Comparison of ENCODE assay signal across 8 cellular contexts in the genomic region with DNA sequence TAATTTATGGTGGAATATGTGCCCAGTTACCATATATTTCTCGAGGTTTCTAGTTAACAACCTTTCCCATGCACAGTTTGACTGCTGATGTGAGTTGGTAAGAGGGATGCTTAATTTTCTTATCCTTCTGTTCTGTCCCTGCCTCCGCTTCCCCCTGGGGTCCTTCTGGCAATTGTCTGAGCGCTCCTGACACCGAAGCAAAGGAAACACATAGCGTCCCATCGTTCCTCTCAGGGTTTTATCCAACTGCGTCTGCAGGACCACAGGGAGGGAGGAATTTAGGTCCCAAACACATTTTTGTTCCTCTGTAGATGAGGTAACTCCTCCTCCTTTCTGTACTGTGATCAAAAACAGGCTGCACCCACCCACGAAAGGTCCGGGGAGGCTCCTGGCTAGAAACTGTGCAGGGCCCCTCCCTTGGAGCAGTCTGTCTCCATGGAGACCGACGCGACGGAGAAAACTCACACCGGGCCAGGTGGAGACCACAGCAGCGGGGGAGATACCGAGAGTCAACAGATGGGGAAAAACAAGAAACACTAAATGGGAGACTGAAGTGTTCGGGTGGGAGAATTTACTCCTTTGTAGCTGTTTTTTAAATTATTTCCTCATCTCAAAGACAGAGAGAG.
DNase-seq lines count a peak whose midpoint lies in the region; ATAC-seq and TF ChIP-seq lines count a peak whose summit lies in the region.

No MANE protein-coding gene starts in this region.

- H3K27me3 ChIP-seq in right cardiac atrium (ENCODE audit: control insufficient read depth, insufficient read depth) (no peaks in the 10 kb centered on the region), suprapubic skin (no peaks in the 10 kb centered on the region)

- TF ChIP-seq CTCF in suprapubic skin (IDR thresholded peaks at IDR 0.05) = no peak

- no peak overlapping the region for H3K27ac ChIP-seq in right cardiac atrium (ENCODE audit: low read length)
- H3K27ac ChIP-seq in suprapubic skin = no peak overlapping the region

- peak; percentile 56 for ATAC-seq in HG02642 (IDR thresholded peaks at IDR 0.05; ENCODE audit: poor library complexity, unreplicated experiment)
- ATAC-seq in right cardiac atrium = peak; percentile 21 to 58
- no peak for ATAC-seq in GM18502 (IDR thresholded peaks at IDR 0.05; ENCODE audit: poor library complexity, unreplicated experiment)

- WGBS in right cardiac atrium = 37% methylated on average over 17 of the region's 17 CpGs
- 14% methylated on average over 17 of the region's 17 CpGs for WGBS in suprapubic skin

- no peaks in the 10 kb centered on the region for H3K36me3 ChIP-seq in suprapubic skin

- no peak for TF ChIP-seq POLR2A in suprapubic skin (IDR thresholded peaks at IDR 0.05)

- intact Hi-C loops in right cardiac atrium (cut with DNase I) = no loop called here

- DNase-seq in DMS153 (lab: John Stamatoyannopoulos, UW) = peak; percentile 22
- peak; percentile 95 for DNase-seq in NCI-H748 (lab: John Stamatoyannopoulos, UW; ENCODE audit: unreplicated experiment)
- DNase-seq in right cardiac atrium = peak; percentile 50 to 73 (median 62)
- DNase-seq in suprapubic skin (ENCODE audit: low spot score in 2 of 2) = no peak
- no peak for DNase-seq in mesenteric fat pad (ENCODE audit: low spot score)
- DNase-seq in effector CD4-positive, alpha-beta T cell = no peak

- no peak for TF ChIP-seq EP300 in suprapubic skin (IDR thresholded peaks at IDR 0.05)

- H3K4me1 ChIP-seq in right cardiac atrium (ENCODE audit: control insufficient read depth, insufficient read depth, low read length) (peaks cover 7% of the 10 kb centered on the region), suprapubic skin (peaks cover 38% of the 10 kb centered on the region)

- H3K9me3 ChIP-seq in right cardiac atrium (ENCODE audit: control insufficient read depth, low read length) (no peaks in the 10 kb centered on the region), suprapubic skin (peaks cover 4% of the 10 kb centered on the region)

- H3K4me3 ChIP-seq in right cardiac atrium (ENCODE audit: low read length) (peak overlapping the region; percentile 57), suprapubic skin (peak overlapping the region; percentile 38)

Comparison
In these comparisons a context has a peak if more than half of its experiments do, and no peak if none do; other contexts are left out.
1. DNase-seq: peak in DMS153 (single experiment), NCI-H748 (single experiment) and right cardiac atrium (3 of 3); none in suprapubic skin (0 of 2), mesenteric fat pad (single experiment) and effector CD4-positive, alpha-beta T cell (single experiment).